ENCODE assay signal across 11 cellular contexts in genomic region chr17:40539711-40540411, GRCh38. TPM values are rescaled to one million over a fixed set of nuclear protein-coding genes. Genes with fewer than 3 reads are reported as not detected.
DNase-seq lines count a peak whose midpoint lies in the region; ATAC-seq, FAIRE-seq and TF ChIP-seq lines count a peak whose summit lies in the region.
"Had no signal": no experiment of that assay in that cellular context is flagged by ENCODE, and none has a peak within 500 bp of the region (broad histone marks: within the 10 kb centered on the region; RNA-seq: fewer than 3 reads in every experiment).

No MANE protein-coding gene starts in this region.

- H3K9me3 ChIP-seq in A673 (ENCODE audit: low read depth, low read length, poor library complexity, severe bottlenecking) = no peaks in the 10 kb centered on the region
- H3K9me3 ChIP-seq in RWPE2 (ENCODE audit: severe bottlenecking) = no peaks in the 10 kb centered on the region
- H3K9me3 ChIP-seq in gastroesophageal sphincter = no peaks in the 10 kb centered on the region
- no peaks in the 10 kb centered on the region for H3K9me3 ChIP-seq in pancreas

- H3K36me3 ChIP-seq in A673 (ENCODE audit: insufficient read depth, low read length, poor library complexity, severe bottlenecking) = no peaks in the 10 kb centered on the region
- no peaks in the 10 kb centered on the region for H3K36me3 ChIP-seq in RWPE2 (ENCODE audit: low read depth)
- no peaks in the 10 kb centered on the region for H3K36me3 ChIP-seq in gastroesophageal sphincter
- H3K36me3 ChIP-seq in pancreas = no peaks in the 10 kb centered on the region

- no peak for FAIRE-seq in pancreas (lab: Jason Lieb, UNC)

- H3K4me3 ChIP-seq in A673 (ENCODE audit: low read depth, low read length, poor library complexity, severe bottlenecking) (no peak overlapping the region), RWPE2 (ENCODE audit: severe bottlenecking) (no peak overlapping the region), gastroesophageal sphincter (no peak overlapping the region), pancreas (no peak overlapping the region)

- TF ChIP-seq EP300 in gastroesophageal sphincter (IDR thresholded peaks at IDR 0.05) = no peak

- no TSS peak for BruUV-seq in A673 (replicated peaks; lab: Mats Ljungman, UMichigan)

- DNase-seq in A673 (ENCODE audit: low spot score) (no peak), RWPE2 (ENCODE audit: low spot score) (no peak), pancreas (peak in 1 of 6 donors; percentile 43), NCI-H1436 (lab: John Stamatoyannopoulos, UW) (no peak), AML-193 (lab: John Stamatoyannopoulos, UW) (no peak)
- DNase-seq in stimulated activated CD4-positive, alpha-beta T cell treated with anti-CD3 and anti-CD28 coated beads, Interleukin-4, amount 100 ng/mL, for 4 hours = no peak
- DNase-seq: activated CD4-positive, alpha-beta T cell treated with anti-CD3 and anti-CD28 coated beads for 1 hour; foreskin melanocyte; NCI-H187 treated with DMSO at 0.1 percent for 48 hours had no signal

- CTCF ChIA-PET in A673 (lab: Charles Lee) = no interaction called here

- TF ChIP-seq POLR2A in gastroesophageal sphincter (IDR thresholded peaks at IDR 0.05) = no peak

- H3K27me3 ChIP-seq in A673 (replicated peaks; ENCODE audit: insufficient read depth, low read depth, low read length, poor library complexity) = no peaks in the 10 kb centered on the region
- no peaks in the 10 kb centered on the region for H3K27me3 ChIP-seq in RWPE2 (ENCODE audit: insufficient read depth, poor library complexity, severe bottlenecking)
- H3K27me3 ChIP-seq in gastroesophageal sphincter = no peaks in the 10 kb centered on the region
- H3K27me3 ChIP-seq in pancreas = no peaks in the 10 kb centered on the region

- 88 to 93% methylated on average over 5 of the region's 9 CpGs for WGBS in gastroesophageal sphincter (ENCODE audit: low coverage in 1 of 2), 2 donors
- WGBS in pancreas, 2 donors = 80 to 84% methylated on average over 9 of the region's 9 CpGs

- H3K27ac ChIP-seq in A673 (ENCODE audit: low read depth, low read length, poor library complexity, severe bottlenecking) (peak overlapping the region; percentile 37), RWPE2 (ENCODE audit: poor library complexity, severe bottlenecking) (peak overlapping the region; percentile 82), gastroesophageal sphincter (peak overlapping the region in 3 of 4 donors; percentile 87 to 92 (median 88)), pancreas (peak overlapping the region in 3 of 4 donors; percentile 7 to 42 (median 17))

- H3K4me1 ChIP-seq in A673 (ENCODE audit: insufficient read depth, low read length, poor library complexity, severe bottlenecking) = peaks cover 9% of the 10 kb centered on the region
- peaks cover 44% of the 10 kb centered on the region for H3K4me1 ChIP-seq in RWPE2 (ENCODE audit: insufficient read depth, poor library complexity, severe bottlenecking)
- peaks cover 0 to 86% (median 57%) of the 10 kb centered on the region in 3 donors for H3K4me1 ChIP-seq in gastroesophageal sphincter
- H3K4me1 ChIP-seq in pancreas = peaks cover 0 to 5% (median 4%) of the 10 kb centered on the region in 3 donors

- TF ChIP-seq CTCF in A673 (conservative IDR thresholded peaks at IDR 0.05; ENCODE audit: low read depth, low read length) (no peak), RWPE2 (IDR thresholded peaks at IDR 0.05; ENCODE audit: poor library complexity, severe bottlenecking) (no peak), gastroesophageal sphincter (IDR thresholded peaks at IDR 0.05) (no peak), pancreas (IDR thresholded peaks at IDR 0.05) (no peak)

- POLR2A ChIA-PET in A673 (lab: Charles Lee; ENCODE audit: low non-redundant PET) = interaction anchor here (0.6 kb wide), 1 partner anchor 12 kb away, joined by 3 read pairs; no protein-coding TSS in a partner anchor

- intact Hi-C loops in A673 (cut with micrococcal nuclease; ENCODE audit: unreplicated experiment) = loop anchor here (10.0 kb wide), 1 partner anchor 95 kb away; the partner anchor contains the start of gene IGFBP4
- intact Hi-C loops in pancreas (cut with DNase I) = no loop called here

- ATAC-seq in RWPE2 (ENCODE audit: low read depth) (no peak), gastroesophageal sphincter (no peak), pancreas (no peak)
- ATAC-seq in activated CD4-positive, CD25-positive, alpha-beta regulatory T cell treated with anti-CD3 and anti-CD28 coated beads, Interleukin-2, amount 50 U/mL, for 24 hours = no peak

RNA-seq across cellular contexts. Expression of gene CCR7, which starts 25.4 kb away (rescaled TPM):
- total RNA-seq in A673 (2021) = 0.30 and 0.55 TPM in 2 replicates
- total RNA-seq in gastroesophageal sphincter = 1 to 10 TPM in 1 of 4 donors, under 1 TPM in 2, not detected in 1; 0.15 to 2.2 (median 0.35) TPM
- total RNA-seq in pancreas = under 1 TPM in 3 of 6 donors, not detected in 3; 0.09 to 0.82 (median 0.09) TPM
- polyA plus RNA-seq in pancreas = under 1 TPM; 0.07 to 0.08 TPM

RNA-seq across cellular contexts. Expression of gene TNS4, which starts 38.4 kb away (rescaled TPM):
- total RNA-seq in A673 (2021) = not detected in 2 replicates
- total RNA-seq in gastroesophageal sphincter = 1 to 10 TPM in 1 of 4 donors, not detected in 3; 2.2 TPM
- under 1 TPM in 2 of 6 donors, not detected in 4; 0.16 to 0.24 TPM for total RNA-seq in pancreas
- not detected for polyA plus RNA-seq in pancreas

Comparison
In these comparisons a context has a peak if more than half of its experiments do, and no peak if none do; other contexts are left out.
1. H3K27ac ChIP-seq: peak in every context shown above with its lines; median percentile 88 in gastroesophageal sphincter; 82 in RWPE2; 37 in A673; 17 in pancreas.